In genomic region chr3:14454644-14455310, GRCh38 we compare ENCODE assay signal across 1 cellular context.
TF ChIP-seq lines count a peak whose summit lies in the region.

No MANE protein-coding gene starts in this region.

TF ChIP-seq in HEK293, 187 proteins besides CTCF, POLR2A, EP300 and RAD21 (continued from another document):
- no peak for TF ChIP-seq PRDM2 (tag by site-specific recombination; IDR thresholded peaks at IDR 0.05; ENCODE audit: borderline replicate concordance)
- peak; percentile 71 for TF ChIP-seq GLIS1 (tag by site-specific recombination; IDR thresholded peaks at IDR 0.05)
